Comparison of ENCODE assay signal across 13 cellular contexts in genomic region chr3:194540268-194540937, GRCh38. TPM values are rescaled to one million over a fixed set of nuclear protein-coding genes. Genes with fewer than 3 reads are reported as not detected.
A peak's percentile ranks its signal among the peaks of the same experiment; 100 is the strongest.
DNase-seq lines count a peak whose midpoint lies in the region; ATAC-seq and TF ChIP-seq lines count a peak whose summit lies in the region.
"Had no signal": no experiment of that assay in that cellular context is flagged by ENCODE, and none has a peak within 500 bp of the region (broad histone marks: within the 10 kb centered on the region; RNA-seq: fewer than 3 reads in every experiment).

No MANE protein-coding gene starts in this region.

- H3K4me3 ChIP-seq in right cardiac atrium (ENCODE audit: low read length): no peak overlapping the region
- H3K4me3 ChIP-seq in thoracic aorta: peak overlapping the region; percentile 11
- H3K4me3 ChIP-seq: BLaER1 treated with 17β-estradiol and CSF1 and Interleukin-3, amounts not matched to agents 10 nM and 100 nM had no signal

- H3K27me3 ChIP-seq in right cardiac atrium (ENCODE audit: control insufficient read depth, insufficient read depth) (no peaks in the 10 kb centered on the region), thoracic aorta (replicated peaks; ENCODE audit: insufficient read depth) (no peaks in the 10 kb centered on the region)
- H3K27me3 ChIP-seq: BLaER1 treated with 17β-estradiol and CSF1 and Interleukin-3, amounts not matched to agents 10 nM and 100 nM had no signal

- H3K27ac Mint-ChIP-seq in activated naive CD4-positive, alpha-beta T cell treated with anti-CD3 and anti-CD28 coated beads, Interleukin-2, amount 50 U/mL, for 24 hours: peak overlapping the region; percentile 30
- H3K27ac Mint-ChIP-seq in activated T-cell treated with anti-CD3 and anti-CD28 coated beads, Interleukin-2, amount 50 U/mL, for 24 hours: no peak overlapping the region
- H3K27ac Mint-ChIP-seq: stimulated activated naive CD8-positive, alpha-beta T cell treated with anti-CD3 and anti-CD28 coated beads, Interleukin-15, Interleukin-2, amounts not matched to agents 100 ng/mL and 50 ng/mL, for 24 hours had no signal

- H3K27me3 Mint-ChIP-seq in activated naive CD4-positive, alpha-beta T cell treated with anti-CD3 and anti-CD28 coated beads, Interleukin-2, amount 50 U/mL, for 24 hours: no peaks in the 10 kb centered on the region
- H3K27me3 Mint-ChIP-seq in activated T-cell treated with anti-CD3 and anti-CD28 coated beads, Interleukin-2, amount 50 U/mL, for 24 hours: no peaks in the 10 kb centered on the region
- H3K27me3 Mint-ChIP-seq: stimulated activated naive CD8-positive, alpha-beta T cell treated with anti-CD3 and anti-CD28 coated beads, Interleukin-15, Interleukin-2, amounts not matched to agents 100 ng/mL and 50 ng/mL, for 24 hours had no signal

- H3K9me3 ChIP-seq in right cardiac atrium (ENCODE audit: control insufficient read depth, low read length): no peaks in the 10 kb centered on the region
- H3K9me3 ChIP-seq in thoracic aorta: no peaks in the 10 kb centered on the region

- H3K4me1 ChIP-seq in right cardiac atrium (ENCODE audit: control insufficient read depth, insufficient read depth, low read length): peaks cover 4% of the 10 kb centered on the region
- peaks cover 13 to 24% of the 10 kb centered on the region in 2 donors for H3K4me1 ChIP-seq in thoracic aorta (ENCODE audit: control insufficient read depth in 1 of 2, low read depth in 2 of 2)

- peak overlapping the region; percentile 59 for H3K4me3 Mint-ChIP-seq in activated naive CD4-positive, alpha-beta T cell treated with anti-CD3 and anti-CD28 coated beads, Interleukin-2, amount 50 U/mL, for 24 hours
- H3K4me3 Mint-ChIP-seq in activated T-cell treated with anti-CD3 and anti-CD28 coated beads, Interleukin-2, amount 50 U/mL, for 24 hours: no peak overlapping the region
- H3K4me3 Mint-ChIP-seq: stimulated activated naive CD8-positive, alpha-beta T cell treated with anti-CD3 and anti-CD28 coated beads, Interleukin-15, Interleukin-2, amounts not matched to agents 100 ng/mL and 50 ng/mL, for 24 hours had no signal

- peak overlapping the region; percentile 26 for H3K27ac ChIP-seq in right cardiac atrium (ENCODE audit: low read length)
- H3K27ac ChIP-seq in thoracic aorta: peak overlapping the region; percentile 57 to 76

- ATAC-seq in right cardiac atrium: peak; percentile 80 to 82
- ATAC-seq in thoracic aorta (ENCODE audit: insufficient number of reproducible peaks, low FRiP score, low read depth): peak; percentile 9
- ATAC-seq in GM21360 (IDR thresholded peaks at IDR 0.05; ENCODE audit: unreplicated experiment): no peak

- no peaks in the 10 kb centered on the region for H3K36me3 ChIP-seq in thoracic aorta
- H3K36me3 ChIP-seq: BLaER1 treated with 17β-estradiol and CSF1 and Interleukin-3, amounts not matched to agents 10 nM and 100 nM had no signal

- TF ChIP-seq CTCF in thoracic aorta (IDR thresholded peaks at IDR 0.05): no peak

- intact Hi-C loops in right cardiac atrium (cut with DNase I): no loop called here

- DNase-seq in activated naive CD4-positive, alpha-beta T cell treated with anti-CD3 and anti-CD28 coated beads, Interleukin-2, amount 50 U/mL, for 16 hours: no peak
- peak; percentile 47 for DNase-seq in UCSD-AML1 (lab: John Stamatoyannopoulos, UW; ENCODE audit: unreplicated experiment)
- peak; percentile 72 to 88 (median 79) for DNase-seq in right cardiac atrium
- DNase-seq in thoracic aorta (ENCODE audit: low spot score): peak; percentile 44
- no peak for DNase-seq in D341Med (ENCODE audit: low spot score)
- DNase-seq in activated T-cell treated with anti-CD3 and anti-CD28 coated beads, Interleukin-2, amount 50 U/mL, for 24 hours: no peak
- DNase-seq: activated CD4-positive, CD25-positive, alpha-beta regulatory T cell; mesendoderm; NCI-H748 treated with DMSO at 0.1 percent for 48 hours had no signal

- H3K9me3 Mint-ChIP-seq in activated naive CD4-positive, alpha-beta T cell treated with anti-CD3 and anti-CD28 coated beads, Interleukin-2, amount 50 U/mL, for 24 hours: no peaks in the 10 kb centered on the region
- no peaks in the 10 kb centered on the region for H3K9me3 Mint-ChIP-seq in activated T-cell treated with anti-CD3 and anti-CD28 coated beads, Interleukin-2, amount 50 U/mL, for 24 hours
- H3K9me3 Mint-ChIP-seq: stimulated activated naive CD8-positive, alpha-beta T cell treated with anti-CD3 and anti-CD28 coated beads, Interleukin-15, Interleukin-2, amounts not matched to agents 100 ng/mL and 50 ng/mL, for 24 hours had no signal

- 48% methylated on average over 8 of the region's 8 CpGs for WGBS in right cardiac atrium

- peaks cover 17% of the 10 kb centered on the region for H3K4me1 Mint-ChIP-seq in activated naive CD4-positive, alpha-beta T cell treated with anti-CD3 and anti-CD28 coated beads, Interleukin-2, amount 50 U/mL, for 24 hours
- peaks cover 11% of the 10 kb centered on the region for H3K4me1 Mint-ChIP-seq in activated T-cell treated with anti-CD3 and anti-CD28 coated beads, Interleukin-2, amount 50 U/mL, for 24 hours (ENCODE audit: low read depth)

- no peaks in the 10 kb centered on the region for H3K36me3 Mint-ChIP-seq in activated naive CD4-positive, alpha-beta T cell treated with anti-CD3 and anti-CD28 coated beads, Interleukin-2, amount 50 U/mL, for 24 hours
- H3K36me3 Mint-ChIP-seq in activated T-cell treated with anti-CD3 and anti-CD28 coated beads, Interleukin-2, amount 50 U/mL, for 24 hours (ENCODE audit: low read depth): no peaks in the 10 kb centered on the region

RNA-seq across cellular contexts. Expression of gene ATP13A3, which starts 53.6 kb away (rescaled TPM):
- total RNA-seq in right cardiac atrium (100 to 1,000 TPM in 1 of 4 donors, 10 to 100 TPM in 3; 79.9 to 194 (median 93.6) TPM), thoracic aorta (100 to 1,000 TPM; 188 to 361 TPM)
- polyA plus RNA-seq in right cardiac atrium: 28.2 TPM

Comparison
In these comparisons a context has a peak if more than half of its experiments do, and no peak if none do; other contexts are left out.
1. DNase-seq: peak in UCSD-AML1 (single experiment), right cardiac atrium (3 of 3) and thoracic aorta (single experiment); none in activated naive CD4-positive, alpha-beta T cell treated with anti-CD3 and anti-CD28 coated beads, Interleukin-2, amount 50 U/mL, for 16 hours (single experiment), D341Med (single experiment) and activated T-cell treated with anti-CD3 and anti-CD28 coated beads, Interleukin-2, amount 50 U/mL, for 24 hours (single experiment).